In genomic region chr5:55146543-55147151, GRCh38 we compare ENCODE assay signal across 9 cellular contexts. TPM values are rescaled to one million over a fixed set of nuclear protein-coding genes. Genes with fewer than 3 reads are reported as not detected.
A peak's percentile ranks its signal among the peaks of the same experiment; 100 is the strongest.
DNase-seq lines count a peak whose midpoint lies in the region; ATAC-seq, FAIRE-seq and TF ChIP-seq lines count a peak whose summit lies in the region.
"Had no signal": no experiment of that assay in that cellular context is flagged by ENCODE, and none has a peak within 500 bp of the region (broad histone marks: within the 10 kb centered on the region; RNA-seq: fewer than 3 reads in every experiment).

No MANE protein-coding gene starts in this region.

- POLR2A ChIA-PET in Panc1 (lab: Charles Lee): interaction anchor here (0.6 kb wide), 1 partner anchor 11 kb away, joined by 3 read pairs; no protein-coding TSS in a partner anchor

- DNase-seq in D721Med (ENCODE audit: insufficient read length, low spot score) (no peak), LoVo (ENCODE audit: low spot score) (peak; percentile 88), Panc1 (ENCODE audit: low read depth, low spot score) (peak; percentile 89), activated T-cell treated with anti-CD3 and anti-CD28 coated beads for 48 hours (ENCODE audit: low read depth) (peak; percentile 75), fibroblast of lung (ENCODE audit: low read depth in 2 of 2) (peak; percentile 67 to 85), nephron progenitor cell (peak; percentile 87)
- DNase-seq in stimulated activated naive CD4-positive, alpha-beta T cell (lab: John Stamatoyannopoulos, UW): peak; percentile 53 to 81 (median 70)

- intact Hi-C loops in Panc1 (cut with micrococcal nuclease; ENCODE audit: unreplicated experiment): loop anchor here (1.0 to 10.0 kb wide), 2 partner anchors 202 to 240 kb away; no protein-coding TSS in a partner anchor

- no peak overlapping the region for H3K4me2 ChIP-seq in fibroblast of lung (ENCODE audit: extremely low read depth, insufficient read depth, low read length)

- H3K9me3 Mint-ChIP-seq in nephron progenitor cell: no peaks in the 10 kb centered on the region

- H3K27ac ChIP-seq in Panc1 (ENCODE audit: low read length): no peak overlapping the region
- no peak overlapping the region for H3K27ac ChIP-seq in fibroblast of lung (ENCODE audit: insufficient read depth, low read length)

- H3K4me1 ChIP-seq in Panc1 (ENCODE audit: control insufficient read depth, insufficient read depth, low read length) (no peaks in the 10 kb centered on the region), fibroblast of lung (ENCODE audit: control insufficient read depth, extremely low read depth, insufficient read depth, low read length) (no peaks in the 10 kb centered on the region)

- H3K27me3 ChIP-seq in Panc1 (ENCODE audit: control insufficient read depth, insufficient read depth, low read length) (peaks cover 9% of the 10 kb centered on the region), fibroblast of lung (ENCODE audit: control insufficient read depth, insufficient read depth, low read length) (no peaks in the 10 kb centered on the region)

- ATAC-seq in GM21723 (IDR thresholded peaks at IDR 0.05; ENCODE audit: unreplicated experiment): peak; percentile 87
- peak; percentile 99 for ATAC-seq in Panc1

- H3K4me3 Mint-ChIP-seq in nephron progenitor cell: no peak overlapping the region
- H3K4me3 Mint-ChIP-seq: activated naive CD8-positive, alpha-beta T cell had no signal

- H3K4me3 ChIP-seq in Panc1 (ENCODE audit: low read depth in 2 of 2, low read length in 2 of 2) (no peak overlapping the region), fibroblast of lung (replicated peaks in 1 of 4; ENCODE audit: control extremely low read depth in 1 of 4, insufficient read depth in 1 of 4, low read depth in 3 of 4, low read length in 4 of 4) (no peak overlapping the region)

- H3K36me3 ChIP-seq in Panc1 (ENCODE audit: control insufficient read depth, insufficient read depth, low read length): no peaks in the 10 kb centered on the region
- H3K36me3 ChIP-seq in fibroblast of lung (ENCODE audit: control insufficient read depth, insufficient read depth, low read length): no peaks in the 10 kb centered on the region

- peaks cover 19% of the 10 kb centered on the region for H3K27me3 Mint-ChIP-seq in nephron progenitor cell (ENCODE audit: low read depth, poor library complexity)

- no peaks in the 10 kb centered on the region for H3K79me2 ChIP-seq in fibroblast of lung (ENCODE audit: control insufficient read depth, insufficient read depth, low read length)

- peak; percentile 73 for FAIRE-seq in D721Med (lab: Jason Lieb, UNC)

- H3K9me3 ChIP-seq in Panc1 (ENCODE audit: control insufficient read depth, insufficient read depth, low read depth, low read length): no peaks in the 10 kb centered on the region
- H3K9me3 ChIP-seq in fibroblast of lung (ENCODE audit: control insufficient read depth, insufficient read depth, low read depth, low read length): no peaks in the 10 kb centered on the region

- no TSS peak for BruUV-seq in Panc1 (replicated peaks; lab: Mats Ljungman, UMichigan)

- CTCF ChIA-PET in Panc1 (lab: Charles Lee): interaction anchor here (0.6 to 1.2 kb wide), 4 partner anchors 11 to 202 kb away, joined by 4 to 7 read pairs (median 6); partner anchors contain the start of gene GPX8

- H4K20me1 ChIP-seq in fibroblast of lung (ENCODE audit: control insufficient read depth, extremely low read depth, insufficient read depth, low read length): no peaks in the 10 kb centered on the region

- no peaks in the 10 kb centered on the region for H3K36me3 Mint-ChIP-seq in nephron progenitor cell (ENCODE audit: low read depth)
- H3K36me3 Mint-ChIP-seq: activated naive CD8-positive, alpha-beta T cell had no signal

- in situ Hi-C loops in Panc1 (cut with HindIII; ENCODE audit: low pct_unique_long_range_greater_than_20kb, low sequenced_read_pairs): no loop called here

- H3K4me1 Mint-ChIP-seq in nephron progenitor cell: peaks cover 5% of the 10 kb centered on the region

- no peak overlapping the region for H3K9ac ChIP-seq in fibroblast of lung (ENCODE audit: insufficient read depth, low read length)

- TF ChIP-seq CTCF in D721Med (IDR thresholded peaks at IDR 0.05; ENCODE audit: insufficient read depth, missing control alignments) (peak; percentile 89), Panc1 (IDR thresholded peaks at IDR 0.05) (peak; percentile 95), fibroblast of lung (conservative IDR thresholded peaks at IDR 0.05 in 1 of 2, IDR thresholded peaks at IDR 0.05 in 1 of 2; ENCODE audit: low read depth in 1 of 2, low read length in 2 of 2) (peak; percentile 97 to 100), nephron progenitor cell (IDR thresholded peaks at IDR 0.05) (peak; percentile 91)

- no peak overlapping the region for H3K27ac Mint-ChIP-seq in nephron progenitor cell
- H3K27ac Mint-ChIP-seq: activated naive CD8-positive, alpha-beta T cell had no signal

- no peak overlapping the region for H2AFZ ChIP-seq in fibroblast of lung (ENCODE audit: low read length)

RNA-seq across cellular contexts. Expression of gene GPX8, which starts 13.3 kb away (rescaled TPM):
- total RNA-seq in Panc1 (2021; ENCODE audit: unreplicated experiment) (24.8 TPM), fibroblast of lung (75.5 and 84.7 TPM in 2 replicates)
- polyA plus RNA-seq in Panc1 (2012; ENCODE audit: insufficient read length): 18.8 TPM
- polyA plus RNA-seq in fibroblast of lung: 191 and 241 TPM in 2 replicates
- 137 and 146 TPM in 2 replicates for polyA plus RNA-seq in fibroblast of lung (2012)
- polyA minus RNA-seq in fibroblast of lung (ENCODE audit: low replicate concordance): 14.0 and 21.0 TPM in 2 replicates

RNA-seq across cellular contexts. Expression of gene CDC20B, which starts 26.3 kb away (rescaled TPM):
- total RNA-seq in Panc1 (2021; ENCODE audit: unreplicated experiment): 0.08 TPM
- polyA plus RNA-seq in Panc1 (2012; ENCODE audit: insufficient read length): 0.28 TPM
- total RNA-seq in fibroblast of lung: under 0.01 TPM in 1 of 2 replicates, not detected in the other
- polyA plus RNA-seq in fibroblast of lung: 0.12 TPM in 1 of 2 replicates, not detected in the other
- 0.08 TPM in 1 of 2 replicates, not detected in the other for polyA plus RNA-seq in fibroblast of lung (2012)
- not detected in 2 replicates for polyA minus RNA-seq in fibroblast of lung (ENCODE audit: low replicate concordance)

RNA-seq across cellular contexts. Expression of gene GZMA, which starts 44.2 kb away (rescaled TPM):
- total RNA-seq in Panc1 (2021; ENCODE audit: unreplicated experiment) (not detected), fibroblast of lung (not detected in 2 replicates)
- not detected for polyA plus RNA-seq in Panc1 (2012; ENCODE audit: insufficient read length)
- polyA plus RNA-seq in fibroblast of lung: not detected in 2 replicates
- not detected in 2 replicates for polyA plus RNA-seq in fibroblast of lung (2012)
- polyA minus RNA-seq in fibroblast of lung (ENCODE audit: low replicate concordance): not detected in 2 replicates
